Comparison of ENCODE assay signal across 24 cellular contexts in the genomic region with DNA sequence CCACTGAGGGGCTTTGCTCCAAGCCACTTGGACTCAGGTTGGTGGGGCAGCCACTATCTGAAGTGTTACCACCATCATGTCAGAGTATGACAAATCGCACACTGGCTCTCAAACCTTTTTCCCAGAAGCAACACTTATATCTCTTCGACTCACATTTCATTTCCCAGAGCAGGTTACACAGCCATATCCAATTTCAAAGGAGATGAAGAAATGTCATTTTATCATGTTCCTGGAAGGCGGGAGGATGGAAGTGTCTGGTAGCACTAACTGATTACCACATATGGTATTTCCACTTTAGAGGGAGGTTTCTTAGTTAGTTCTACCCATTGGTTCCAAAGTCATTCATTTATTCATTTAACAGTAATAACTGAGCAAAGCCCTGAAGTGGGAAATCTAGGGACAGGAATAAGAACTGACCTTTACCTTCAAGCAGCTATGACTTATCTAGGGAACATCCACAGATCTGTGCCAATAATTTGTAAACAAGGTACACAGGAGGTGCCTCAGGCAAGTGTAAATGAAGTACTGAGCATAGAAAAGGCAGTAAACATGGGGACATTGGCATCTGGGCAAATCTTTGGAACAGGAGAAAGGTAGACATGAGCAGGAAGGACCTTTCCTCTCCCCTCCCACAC.
"Had no signal": no experiment of that assay in that cellular context is flagged by ENCODE, and none has a peak within 500 bp of the region (broad histone marks: within the 10 kb centered on the region; RNA-seq: fewer than 3 reads in every experiment).

No MANE protein-coding gene starts in this region.

- H3K9me3 ChIP-seq: colonic mucosa, gastrocnemius medialis, neutrophil, ovary, right lobe of liver, testis, transverse colon, uterus had no signal

- DNase-seq: activated B cell treated with CpG ODN at 0.5 μM for 24 hours; activated CD4-positive, alpha-beta T cell treated with anti-CD3 and anti-CD28 coated beads, Interleukin-2, amount 50 U/mL, for 1 hour; activated CD8-positive, alpha-beta memory T cell treated with anti-CD3 and anti-CD28 coated beads, Interleukin-2, amount 10 ng/mL, durations not matched to agents 7 days and 5 days; activated CD8-positive, alpha-beta T cell treated with anti-CD3 and anti-CD28 coated beads, Interleukin-2, amount 10 ng/mL, durations not matched to agents 7 days and 5 days; activated naive CD4-positive, alpha-beta T cell; activated T-cell treated with anti-CD3 and anti-CD28 coated beads, Interleukin-2, amount 50 U/mL, for 72 hours; anterior cingulate cortex; cerebellar nuclear complex; colonic mucosa; effector CD8-positive, alpha-beta T cell; gastrocnemius medialis; glutamatergic neuron; islet precursor cell; naive B cell; nephron progenitor cell; ovary; right lobe of liver; stimulated activated CD4-positive, alpha-beta T cell treated with anti-CD3 and anti-CD28 coated beads, Interleukin-12 subunit alpha, Interleukin-12 subunit beta, amount 100 ng/mL, for 4 hours; stimulated activated CD4-positive, alpha-beta T cell treated with anti-CD3 and anti-CD28 coated beads, Interleukin-4, amount 100 ng/mL, for 1 hour; stimulated activated naive CD8-positive, alpha-beta T cell treated with anti-CD3 and anti-CD28 coated beads, Interleukin-15, Interleukin-2, amounts not matched to agents 100 U/mL and 50 U/mL, for 24 hours; testis; transverse colon; uterus had no signal

- H3K4me1 ChIP-seq: colonic mucosa, right lobe of liver, testis, transverse colon, uterus had no signal

- H3K27ac ChIP-seq: colonic mucosa, gastrocnemius medialis, neutrophil, ovary, right lobe of liver, testis, transverse colon, uterus had no signal

- H3K36me3 ChIP-seq: colonic mucosa, gastrocnemius medialis, neutrophil, ovary, right lobe of liver, transverse colon, uterus had no signal

- H3K4me3 ChIP-seq: colonic mucosa, gastrocnemius medialis, ovary, right lobe of liver, testis, transverse colon, uterus had no signal
